ENCODE assay signal across 1 cellular context in the genomic region with DNA sequence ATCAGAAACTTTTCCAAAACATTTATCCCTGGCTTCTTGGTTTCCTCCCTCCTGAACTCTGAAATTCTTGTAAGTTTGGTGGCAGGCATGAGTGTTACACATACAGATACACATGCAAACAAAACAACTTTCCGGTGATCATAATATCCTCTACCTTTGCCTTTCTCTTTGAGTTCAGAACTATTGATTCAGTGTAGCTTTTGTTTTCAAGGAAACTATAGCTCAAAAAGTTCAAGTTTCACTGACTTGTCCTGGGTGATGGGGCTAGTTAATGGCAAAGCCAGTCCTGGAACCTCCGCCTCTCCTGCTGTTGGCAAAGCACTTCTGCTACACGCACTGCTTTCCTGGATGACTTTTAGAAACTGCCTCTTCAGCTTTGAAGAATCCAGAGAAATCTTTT.
TF ChIP-seq lines count a peak whose summit lies in the region.

No MANE protein-coding gene starts in this region.

TF ChIP-seq in HepG2, 621 proteins besides CTCF, POLR2A, EP300 and RAD21 (continued from another document):
- TF ChIP-seq, protein P1, sequence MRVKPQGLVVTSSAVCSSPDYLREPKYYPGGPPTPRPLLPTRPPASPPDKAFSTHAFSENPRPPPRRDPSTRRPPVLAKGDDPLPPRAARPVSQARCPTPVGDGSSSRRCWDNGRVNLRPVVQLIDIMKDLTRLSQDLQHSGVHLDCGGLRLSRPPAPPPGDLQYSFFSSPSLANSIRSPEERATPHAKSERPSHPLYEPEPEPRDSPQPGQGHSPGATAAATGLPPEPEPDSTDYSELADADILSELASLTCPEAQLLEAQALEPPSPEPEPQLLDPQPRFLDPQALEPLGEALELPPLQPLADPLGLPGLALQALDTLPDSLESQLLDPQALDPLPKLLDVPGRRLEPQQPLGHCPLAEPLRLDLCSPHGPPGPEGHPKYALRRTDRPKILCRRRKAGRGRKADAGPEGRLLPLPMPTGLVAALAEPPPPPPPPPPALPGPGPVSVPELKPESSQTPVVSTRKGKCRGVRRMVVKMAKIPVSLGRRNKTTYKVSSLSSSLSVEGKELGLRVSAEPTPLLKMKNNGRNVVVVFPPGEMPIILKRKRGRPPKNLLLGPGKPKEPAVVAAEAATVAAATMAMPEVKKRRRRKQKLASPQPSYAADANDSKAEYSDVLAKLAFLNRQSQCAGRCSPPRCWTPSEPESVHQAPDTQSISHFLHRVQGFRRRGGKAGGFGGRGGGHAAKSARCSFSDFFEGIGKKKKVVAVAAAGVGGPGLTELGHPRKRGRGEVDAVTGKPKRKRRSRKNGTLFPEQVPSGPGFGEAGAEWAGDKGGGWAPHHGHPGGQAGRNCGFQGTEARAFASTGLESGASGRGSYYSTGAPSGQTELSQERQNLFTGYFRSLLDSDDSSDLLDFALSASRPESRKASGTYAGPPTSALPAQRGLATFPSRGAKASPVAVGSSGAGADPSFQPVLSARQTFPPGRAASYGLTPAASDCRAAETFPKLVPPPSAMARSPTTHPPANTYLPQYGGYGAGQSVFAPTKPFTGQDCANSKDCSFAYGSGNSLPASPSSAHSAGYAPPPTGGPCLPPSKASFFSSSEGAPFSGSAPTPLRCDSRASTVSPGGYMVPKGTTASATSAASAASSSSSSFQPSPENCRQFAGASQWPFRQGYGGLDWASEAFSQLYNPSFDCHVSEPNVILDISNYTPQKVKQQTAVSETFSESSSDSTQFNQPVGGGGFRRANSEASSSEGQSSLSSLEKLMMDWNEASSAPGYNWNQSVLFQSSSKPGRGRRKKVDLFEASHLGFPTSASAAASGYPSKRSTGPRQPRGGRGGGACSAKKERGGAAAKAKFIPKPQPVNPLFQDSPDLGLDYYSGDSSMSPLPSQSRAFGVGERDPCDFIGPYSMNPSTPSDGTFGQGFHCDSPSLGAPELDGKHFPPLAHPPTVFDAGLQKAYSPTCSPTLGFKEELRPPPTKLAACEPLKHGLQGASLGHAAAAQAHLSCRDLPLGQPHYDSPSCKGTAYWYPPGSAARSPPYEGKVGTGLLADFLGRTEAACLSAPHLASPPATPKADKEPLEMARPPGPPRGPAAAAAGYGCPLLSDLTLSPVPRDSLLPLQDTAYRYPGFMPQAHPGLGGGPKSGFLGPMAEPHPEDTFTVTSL (CRISPR knock-in tag; IDR thresholded peaks at IDR 0.05; ENCODE audit: borderline replicate concordance): peak; percentile 73; the same call in 1 of the 2 replicates
- TF ChIP-seq GATAD2A (CRISPR knock-in tag; IDR thresholded peaks at IDR 0.05): peak; percentile 36; the same call in 1 of the 2 replicates
- peak; percentile 41; the same call in 1 of the 2 replicates for TF ChIP-seq MED1 (CRISPR knock-in tag; IDR thresholded peaks at IDR 0.05)
- TF ChIP-seq SOX13 (IDR thresholded peaks at IDR 0.05): no peak
- peak in 1 of 2 experiments; percentile 50; a peak in 1 of 4 replicates for TF ChIP-seq SOX13 (CRISPR knock-in tag; conservative IDR thresholded peaks at IDR 0.05 in 1 of 2, IDR thresholded peaks at IDR 0.05 in 1 of 2)
- TF ChIP-seq SAP130 (CRISPR knock-in tag; IDR thresholded peaks at IDR 0.05; ENCODE audit: low read depth): peak; percentile 45
- peak; percentile 25; the same call in 1 of the 2 replicates for TF ChIP-seq ETV5 (CRISPR knock-in tag; IDR thresholded peaks at IDR 0.05; ENCODE audit: borderline replicate concordance)
- TF ChIP-seq, protein P2, sequence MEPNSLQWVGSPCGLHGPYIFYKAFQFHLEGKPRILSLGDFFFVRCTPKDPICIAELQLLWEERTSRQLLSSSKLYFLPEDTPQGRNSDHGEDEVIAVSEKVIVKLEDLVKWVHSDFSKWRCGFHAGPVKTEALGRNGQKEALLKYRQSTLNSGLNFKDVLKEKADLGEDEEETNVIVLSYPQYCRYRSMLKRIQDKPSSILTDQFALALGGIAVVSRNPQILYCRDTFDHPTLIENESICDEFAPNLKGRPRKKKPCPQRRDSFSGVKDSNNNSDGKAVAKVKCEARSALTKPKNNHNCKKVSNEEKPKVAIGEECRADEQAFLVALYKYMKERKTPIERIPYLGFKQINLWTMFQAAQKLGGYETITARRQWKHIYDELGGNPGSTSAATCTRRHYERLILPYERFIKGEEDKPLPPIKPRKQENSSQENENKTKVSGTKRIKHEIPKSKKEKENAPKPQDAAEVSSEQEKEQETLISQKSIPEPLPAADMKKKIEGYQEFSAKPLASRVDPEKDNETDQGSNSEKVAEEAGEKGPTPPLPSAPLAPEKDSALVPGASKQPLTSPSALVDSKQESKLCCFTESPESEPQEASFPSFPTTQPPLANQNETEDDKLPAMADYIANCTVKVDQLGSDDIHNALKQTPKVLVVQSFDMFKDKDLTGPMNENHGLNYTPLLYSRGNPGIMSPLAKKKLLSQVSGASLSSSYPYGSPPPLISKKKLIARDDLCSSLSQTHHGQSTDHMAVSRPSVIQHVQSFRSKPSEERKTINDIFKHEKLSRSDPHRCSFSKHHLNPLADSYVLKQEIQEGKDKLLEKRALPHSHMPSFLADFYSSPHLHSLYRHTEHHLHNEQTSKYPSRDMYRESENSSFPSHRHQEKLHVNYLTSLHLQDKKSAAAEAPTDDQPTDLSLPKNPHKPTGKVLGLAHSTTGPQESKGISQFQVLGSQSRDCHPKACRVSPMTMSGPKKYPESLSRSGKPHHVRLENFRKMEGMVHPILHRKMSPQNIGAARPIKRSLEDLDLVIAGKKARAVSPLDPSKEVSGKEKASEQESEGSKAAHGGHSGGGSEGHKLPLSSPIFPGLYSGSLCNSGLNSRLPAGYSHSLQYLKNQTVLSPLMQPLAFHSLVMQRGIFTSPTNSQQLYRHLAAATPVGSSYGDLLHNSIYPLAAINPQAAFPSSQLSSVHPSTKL (CRISPR knock-in tag; IDR thresholded peaks at IDR 0.05): peak; percentile 60
- no peak for TF ChIP-seq GLI4 (CRISPR knock-in tag; IDR thresholded peaks at IDR 0.05; ENCODE audit: borderline replicate concordance)
- peak; percentile 70 for TF ChIP-seq RARA (CRISPR knock-in tag; IDR thresholded peaks at IDR 0.05)
- peak; percentile 83 for TF ChIP-seq SOX5 (CRISPR knock-in tag; IDR thresholded peaks at IDR 0.05; ENCODE audit: borderline replicate concordance)
- TF ChIP-seq ELF3 (CRISPR knock-in tag; IDR thresholded peaks at IDR 0.05): peak; percentile 72
- no peak for TF ChIP-seq ZNF768 (CRISPR knock-in tag; IDR thresholded peaks at IDR 0.05)
- peak; percentile 46; the same call in 1 of the 2 replicates for TF ChIP-seq FOXA3 (CRISPR knock-in tag; IDR thresholded peaks at IDR 0.05)
- TF ChIP-seq, protein P3, sequence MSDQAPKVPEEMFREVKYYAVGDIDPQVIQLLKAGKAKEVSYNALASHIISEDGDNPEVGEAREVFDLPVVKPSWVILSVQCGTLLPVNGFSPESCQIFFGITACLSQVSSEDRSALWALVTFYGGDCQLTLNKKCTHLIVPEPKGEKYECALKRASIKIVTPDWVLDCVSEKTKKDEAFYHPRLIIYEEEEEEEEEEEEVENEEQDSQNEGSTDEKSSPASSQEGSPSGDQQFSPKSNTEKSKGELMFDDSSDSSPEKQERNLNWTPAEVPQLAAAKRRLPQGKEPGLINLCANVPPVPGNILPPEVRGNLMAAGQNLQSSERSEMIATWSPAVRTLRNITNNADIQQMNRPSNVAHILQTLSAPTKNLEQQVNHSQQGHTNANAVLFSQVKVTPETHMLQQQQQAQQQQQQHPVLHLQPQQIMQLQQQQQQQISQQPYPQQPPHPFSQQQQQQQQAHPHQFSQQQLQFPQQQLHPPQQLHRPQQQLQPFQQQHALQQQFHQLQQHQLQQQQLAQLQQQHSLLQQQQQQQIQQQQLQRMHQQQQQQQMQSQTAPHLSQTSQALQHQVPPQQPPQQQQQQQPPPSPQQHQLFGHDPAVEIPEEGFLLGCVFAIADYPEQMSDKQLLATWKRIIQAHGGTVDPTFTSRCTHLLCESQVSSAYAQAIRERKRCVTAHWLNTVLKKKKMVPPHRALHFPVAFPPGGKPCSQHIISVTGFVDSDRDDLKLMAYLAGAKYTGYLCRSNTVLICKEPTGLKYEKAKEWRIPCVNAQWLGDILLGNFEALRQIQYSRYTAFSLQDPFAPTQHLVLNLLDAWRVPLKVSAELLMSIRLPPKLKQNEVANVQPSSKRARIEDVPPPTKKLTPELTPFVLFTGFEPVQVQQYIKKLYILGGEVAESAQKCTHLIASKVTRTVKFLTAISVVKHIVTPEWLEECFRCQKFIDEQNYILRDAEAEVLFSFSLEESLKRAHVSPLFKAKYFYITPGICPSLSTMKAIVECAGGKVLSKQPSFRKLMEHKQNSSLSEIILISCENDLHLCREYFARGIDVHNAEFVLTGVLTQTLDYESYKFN (CRISPR knock-in tag; conservative IDR thresholded peaks at IDR 0.05): peak; percentile 64
- TF ChIP-seq FOXP1 (IDR thresholded peaks at IDR 0.05): no peak
- peak; percentile 56; the same call in 1 of the 2 replicates for TF ChIP-seq FOXP1 (CRISPR knock-in tag; IDR thresholded peaks at IDR 0.05)
- TF ChIP-seq SALL2 (CRISPR knock-in tag; IDR thresholded peaks at IDR 0.05): no peak
- TF ChIP-seq SOX6 (IDR thresholded peaks at IDR 0.05): no peak
- TF ChIP-seq SOX6 (CRISPR knock-in tag; IDR thresholded peaks at IDR 0.05): peak; percentile 73
- TF ChIP-seq HDAC1 (CRISPR knock-in tag; IDR thresholded peaks at IDR 0.05): 0 out of 2 replicates have a peak, but pooled peaks have one; percentile 34
- TF ChIP-seq, protein P4, sequence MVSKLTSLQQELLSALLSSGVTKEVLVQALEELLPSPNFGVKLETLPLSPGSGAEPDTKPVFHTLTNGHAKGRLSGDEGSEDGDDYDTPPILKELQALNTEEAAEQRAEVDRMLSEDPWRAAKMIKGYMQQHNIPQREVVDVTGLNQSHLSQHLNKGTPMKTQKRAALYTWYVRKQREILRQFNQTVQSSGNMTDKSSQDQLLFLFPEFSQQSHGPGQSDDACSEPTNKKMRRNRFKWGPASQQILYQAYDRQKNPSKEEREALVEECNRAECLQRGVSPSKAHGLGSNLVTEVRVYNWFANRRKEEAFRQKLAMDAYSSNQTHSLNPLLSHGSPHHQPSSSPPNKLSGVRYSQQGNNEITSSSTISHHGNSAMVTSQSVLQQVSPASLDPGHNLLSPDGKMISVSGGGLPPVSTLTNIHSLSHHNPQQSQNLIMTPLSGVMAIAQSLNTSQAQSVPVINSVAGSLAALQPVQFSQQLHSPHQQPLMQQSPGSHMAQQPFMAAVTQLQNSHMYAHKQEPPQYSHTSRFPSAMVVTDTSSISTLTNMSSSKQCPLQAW (CRISPR knock-in tag; IDR thresholded peaks at IDR 0.05): peak; percentile 25; the same call in 1 of the 2 replicates
- TF ChIP-seq ZNF7 (CRISPR knock-in tag; IDR thresholded peaks at IDR 0.05): peak; percentile 44; the same call in 1 of the 2 replicates
- no peak for TF ChIP-seq TMF1 (CRISPR knock-in tag; IDR thresholded peaks at IDR 0.05; ENCODE audit: low read depth)
- TF ChIP-seq ZNF282 (IDR thresholded peaks at IDR 0.05; ENCODE audit: partially characterized antibody): no peak
- no peak for TF ChIP-seq ZNF501 (CRISPR knock-in tag; IDR thresholded peaks at IDR 0.05)
- 0 out of 2 replicates have a peak, but pooled peaks have one; percentile 37 for TF ChIP-seq SALL1 (CRISPR knock-in tag; IDR thresholded peaks at IDR 0.05)
- TF ChIP-seq BCL6 (CRISPR knock-in tag; IDR thresholded peaks at IDR 0.05): peak; percentile 87
- TF ChIP-seq ZNF556 (CRISPR knock-in tag; IDR thresholded peaks at IDR 0.05; ENCODE audit: borderline replicate concordance): no peak; the same call in 1 of the 2 replicates
- TF ChIP-seq ZNF292 (CRISPR knock-in tag; IDR thresholded peaks at IDR 0.05; ENCODE audit: borderline replicate concordance, low read depth): no peak
- TF ChIP-seq, protein P5, sequence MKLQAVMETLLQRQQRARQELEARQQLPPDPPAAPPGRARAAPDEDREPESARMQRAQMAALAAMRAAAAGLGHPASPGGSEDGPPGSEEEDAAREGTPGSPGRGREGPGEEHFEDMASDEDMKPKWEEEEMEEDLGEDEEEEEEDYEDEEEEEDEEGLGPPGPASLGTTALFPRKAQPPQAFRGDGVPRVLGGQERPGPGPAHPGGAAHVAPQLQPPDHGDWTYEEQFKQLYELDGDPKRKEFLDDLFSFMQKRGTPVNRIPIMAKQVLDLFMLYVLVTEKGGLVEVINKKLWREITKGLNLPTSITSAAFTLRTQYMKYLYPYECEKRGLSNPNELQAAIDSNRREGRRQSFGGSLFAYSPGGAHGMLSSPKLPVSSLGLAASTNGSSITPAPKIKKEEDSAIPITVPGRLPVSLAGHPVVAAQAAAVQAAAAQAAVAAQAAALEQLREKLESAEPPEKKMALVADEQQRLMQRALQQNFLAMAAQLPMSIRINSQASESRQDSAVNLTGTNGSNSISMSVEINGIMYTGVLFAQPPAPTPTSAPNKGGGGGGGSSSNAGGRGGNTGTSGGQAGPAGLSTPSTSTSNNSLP (IDR thresholded peaks at IDR 0.05; ENCODE audit: low read depth, low read length): peak; percentile 10; the same call in 1 of the 2 replicates
- peak; percentile 14; the same call in 1 of the 2 replicates for TF ChIP-seq ZNF652 (CRISPR knock-in tag; IDR thresholded peaks at IDR 0.05; ENCODE audit: borderline replicate concordance, low read depth)
- TF ChIP-seq THAP11 (CRISPR knock-in tag; IDR thresholded peaks at IDR 0.05): no peak
- TF ChIP-seq GATAD1 (CRISPR knock-in tag; IDR thresholded peaks at IDR 0.05): 0 out of 2 replicates have a peak, but pooled peaks have one; percentile 14
